ENCODE assay signal across 14 cellular contexts in the genomic region with DNA sequence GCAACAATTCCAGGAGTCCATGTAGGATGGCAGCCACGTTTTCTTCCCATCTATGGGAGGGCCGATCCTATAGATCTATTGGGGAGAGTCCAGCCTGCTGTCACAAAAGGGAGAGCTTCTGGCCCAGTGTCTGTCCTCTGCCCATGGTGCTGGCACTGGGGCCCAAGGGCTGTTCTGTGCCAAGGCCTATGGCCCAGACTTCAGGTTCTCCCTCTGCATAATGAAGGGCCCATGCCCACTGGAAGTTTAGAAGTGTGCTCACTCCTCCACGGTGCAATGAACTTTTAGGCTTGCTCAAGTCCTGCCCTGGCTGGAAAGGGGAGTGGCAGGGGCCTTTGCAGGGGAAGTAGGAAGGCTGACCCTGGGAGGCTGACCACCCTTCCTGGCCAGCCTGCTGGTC. TPM values are rescaled to one million over a fixed set of nuclear protein-coding genes. Genes with fewer than 3 reads are reported as not detected.
DNase-seq lines count a peak whose midpoint lies in the region; ATAC-seq, FAIRE-seq and TF ChIP-seq lines count a peak whose summit lies in the region.
"Had no signal": no experiment of that assay in that cellular context is flagged by ENCODE, and none has a peak within 500 bp of the region (broad histone marks: within the 10 kb centered on the region; RNA-seq: fewer than 3 reads in every experiment).

No MANE protein-coding gene starts in this region.

- H3K23me2 ChIP-seq in H1 (ENCODE audit: low read depth, low read length) = no peaks in the 10 kb centered on the region

- no peak overlapping the region for H3K4me2 ChIP-seq in H1 (ENCODE audit: insufficient read depth in 1 of 2, low read depth in 2 of 2, low read length in 2 of 2)
- no peak overlapping the region for H3K4me2 ChIP-seq in neuronal stem cell (ENCODE audit: insufficient read depth, low read length, poor library complexity, severe bottlenecking)
- H3K4me2 ChIP-seq: BLaER1 had no signal

- H3K14ac ChIP-seq in H1 (ENCODE audit: insufficient read length) (no peak overlapping the region), neuronal stem cell (ENCODE audit: low read length) (no peak overlapping the region)

- H2AK5ac ChIP-seq in H1 (ENCODE audit: low read depth, low read length) (no peak overlapping the region), neuronal stem cell (ENCODE audit: low read depth, low read length) (peak overlapping the region; percentile 85)

- no peaks in the 10 kb centered on the region for H3K9me3 ChIP-seq in left ventricle myocardium inferior (replicated peaks)
- no peaks in the 10 kb centered on the region for H3K9me3 ChIP-seq in H1 (ENCODE audit: insufficient read depth in 2 of 2, low read depth in 1 of 2, low read length in 1 of 2)
- no peaks in the 10 kb centered on the region for H3K9me3 ChIP-seq in neuronal stem cell (replicated peaks in 1 of 2; ENCODE audit: control insufficient read depth in 2 of 2, insufficient read depth in 1 of 2, low read depth in 1 of 2, low read length in 2 of 2)
- H3K9me3 ChIP-seq: BLaER1, Caco-2 had no signal

- H3K36me3 ChIP-seq in left ventricle myocardium inferior (no peaks in the 10 kb centered on the region), H1 (ENCODE audit: control insufficient read depth in 2 of 4, insufficient read depth in 4 of 4, low read length in 3 of 4) (no peaks in the 10 kb centered on the region), neuronal stem cell (replicated peaks in 1 of 2; ENCODE audit: control insufficient read depth in 2 of 2, insufficient read depth in 2 of 2, low read length in 2 of 2) (no peaks in the 10 kb centered on the region)
- H3K36me3 ChIP-seq: BLaER1 had no signal

- H3K56ac ChIP-seq in H1 (replicated peaks; ENCODE audit: insufficient read length, low read depth, low read length) = no peak overlapping the region

- 82% methylated on average over 3 of the region's 3 CpGs; no CpG with 5 or more reads in 1 of the 2 experiments for WGBS in H1 (ENCODE audit: extremely low coverage in 1 of 2, insufficient coverage in 1 of 2, insufficient read length in 1 of 2, insufficient replicate concordance in 2 of 2, low coverage in 1 of 2, low lambda C conversion rate in 2 of 2, missing lambda C conversion rate in 1 of 2), 2 experiments
- no CpG with 5 or more reads among the region's 3 CpGs for WGBS in neuronal stem cell (ENCODE audit: extremely low coverage in 2 of 2, insufficient read length in 2 of 2, insufficient replicate concordance in 1 of 2), 2 donors

- H4K8ac ChIP-seq in H1 (ENCODE audit: extremely low read depth, insufficient read depth, low read length) (peak overlapping the region; percentile 37; the same call in 1 of the 2 replicates), neuronal stem cell (ENCODE audit: low read depth, low read length) (no peak overlapping the region)

- H3K4ac ChIP-seq in H1 (replicated peaks; ENCODE audit: insufficient read length, low read depth, low read length) = no peak overlapping the region
- H3K4ac ChIP-seq in neuronal stem cell (ENCODE audit: low read length) = no peak overlapping the region

- H2BK12ac ChIP-seq in H1 (ENCODE audit: low read depth, low read length) (no peak overlapping the region), neuronal stem cell (ENCODE audit: low read length) (no peak overlapping the region)

- TF ChIP-seq CTCF in left ventricle myocardium inferior (IDR thresholded peaks at IDR 0.05; ENCODE audit: borderline replicate concordance) (no peak), H1 (IDR thresholded peaks at IDR 0.05; ENCODE audit: control extremely low read depth in 1 of 3, insufficient read depth in 1 of 3, low read depth in 1 of 3, low read length in 3 of 3) (no peak)

- no peak overlapping the region for H3K27ac ChIP-seq in left ventricle myocardium inferior (replicated peaks)
- no peak overlapping the region for H3K27ac ChIP-seq in H1 (ENCODE audit: low read depth, low read length)
- no peak overlapping the region for H3K27ac ChIP-seq in neuronal stem cell (replicated peaks; ENCODE audit: low read length)
- H3K27ac ChIP-seq: BLaER1, GM23248 had no signal

- no peak for TF ChIP-seq EP300 in H1 (IDR thresholded peaks at IDR 0.05; ENCODE audit: borderline replicate concordance in 1 of 2, low read depth in 2 of 2, low read length in 2 of 2)

- no peaks in the 10 kb centered on the region; a peak in 1 of 4 replicates for H3K79me2 ChIP-seq in H1 (ENCODE audit: control insufficient read depth in 1 of 2, insufficient read depth in 2 of 2, low read length in 2 of 2)

- no peak for TF ChIP-seq RAD21 in H1 (IDR thresholded peaks at IDR 0.05 in 1 of 2, conservative IDR thresholded peaks at IDR 0.05 in 1 of 2; ENCODE audit: low read depth in 2 of 2, low read length in 2 of 2)

- no peak overlapping the region for H3K23ac ChIP-seq in H1 (ENCODE audit: insufficient read length)
- peak overlapping the region; percentile 25 for H3K23ac ChIP-seq in neuronal stem cell (ENCODE audit: low read depth, low read length, poor library complexity)

- no peak overlapping the region for H4K91ac ChIP-seq in H1 (replicated peaks; ENCODE audit: insufficient read length, low read length)
- H4K91ac ChIP-seq in neuronal stem cell (ENCODE audit: low read depth, low read length, poor library complexity) = no peak overlapping the region

- no peak overlapping the region for H2BK5ac ChIP-seq in H1 (ENCODE audit: low read depth, low read length)
- no peak overlapping the region for H2BK5ac ChIP-seq in neuronal stem cell (ENCODE audit: low read length)

- peaks cover 0 to 1% of the 10 kb centered on the region in 2 experiments for H4K20me1 ChIP-seq in H1 (replicated peaks in 1 of 2; ENCODE audit: control insufficient read depth in 1 of 2, insufficient read depth in 2 of 2, low read length in 2 of 2)
- H4K20me1 ChIP-seq: BLaER1 had no signal

- H2BK20ac ChIP-seq in H1 (ENCODE audit: low read length) = no peak overlapping the region

- no peak overlapping the region for H3K18ac ChIP-seq in H1 (ENCODE audit: extremely low read depth, low read length)
- peak overlapping the region; percentile 33 for H3K18ac ChIP-seq in neuronal stem cell (ENCODE audit: low read length)

- ATAC-seq in left ventricle myocardium superior (peak; percentile 37), HG03196 (IDR thresholded peaks at IDR 0.05; ENCODE audit: unreplicated experiment) (no peak)

- H3K4me1 ChIP-seq in left ventricle myocardium inferior (no peaks in the 10 kb centered on the region), H1 (replicated peaks in 1 of 4; ENCODE audit: control insufficient read depth in 3 of 4, insufficient read depth in 4 of 4, low read length in 3 of 4) (no peaks in the 10 kb centered on the region), neuronal stem cell (ENCODE audit: control insufficient read depth in 2 of 2, insufficient read depth in 1 of 2, low read depth in 1 of 2, low read length in 2 of 2) (peaks cover 0 to 9% of the 10 kb centered on the region in 2 donors)
- H3K4me1 ChIP-seq: BLaER1, Caco-2 had no signal

- CTCF ChIA-PET in H1 (lab: Charles Lee; ENCODE audit: partially characterized antibody) = interaction anchor here (0.5 to 2.6 kb wide), 8 partner anchors 9 to 120 kb away, joined by 3 to 8 read pairs (median 3); no protein-coding TSS in a partner anchor

- no peak overlapping the region for H3K9ac ChIP-seq in H1 (replicated peaks in 1 of 4; ENCODE audit: extremely low read depth in 1 of 4, low read depth in 3 of 4, low read length in 3 of 4)
- H3K9ac ChIP-seq in neuronal stem cell (ENCODE audit: low read depth, low read length, poor library complexity) = no peak overlapping the region
- H3K9ac ChIP-seq: BLaER1, GM23248 had no signal

- no peaks in the 10 kb centered on the region for H3K27me3 ChIP-seq in left ventricle myocardium inferior (ENCODE audit: low read depth)
- no peaks in the 10 kb centered on the region for H3K27me3 ChIP-seq in H1 (replicated peaks in 1 of 4; ENCODE audit: control insufficient read depth in 3 of 4, extremely low read depth in 1 of 4, insufficient read depth in 3 of 4, low read length in 3 of 4)
- peaks cover 0 to 15% (median 0%) of the 10 kb centered on the region in 3 experiments for H3K27me3 ChIP-seq in neuronal stem cell (ENCODE audit: control insufficient read depth in 3 of 3, insufficient read depth in 3 of 3, low read depth in 1 of 3, low read length in 3 of 3)
- H3K27me3 ChIP-seq: BLaER1 had no signal

- intact Hi-C loops in left ventricle myocardium superior (cut with micrococcal nuclease) = no loop called here
- intact Hi-C loops in left ventricle myocardium inferior (cut with micrococcal nuclease) = no loop called here

- no peak overlapping the region for H2BK15ac ChIP-seq in H1 (ENCODE audit: low read length)
- peak overlapping the region; percentile 73 for H2BK15ac ChIP-seq in neuronal stem cell (ENCODE audit: low read length)

- H4K5ac ChIP-seq in H1 (ENCODE audit: insufficient read length, low read depth, low read length) = no peak overlapping the region

- POLR2A ChIA-PET in H1 (lab: Charles Lee; ENCODE audit: partially characterized antibody) = no interaction called here

- H2AFZ ChIP-seq in H1 (ENCODE audit: low read length) (no peak overlapping the region), neuronal stem cell (ENCODE audit: low read length) (no peak overlapping the region)
- H2AFZ ChIP-seq: GM23248 had no signal

- H2BK120ac ChIP-seq in H1 (replicated peaks; ENCODE audit: low read depth, low read length) = no peak overlapping the region
- H2BK120ac ChIP-seq in neuronal stem cell (ENCODE audit: low read depth, low read length) = no peak overlapping the region

- no peak for DNase-seq in left ventricle myocardium superior
- DNase-seq in left ventricle myocardium inferior = no peak
- no peak for DNase-seq in H1 (ENCODE audit: low read depth in 1 of 2, low spot score in 2 of 2)
- DNase-seq in neuronal stem cell (ENCODE audit: low spot score) = no peak
- no peak for DNase-seq in NCI-H2196 treated with DMSO at 0.1 percent for 48 hours (lab: John Stamatoyannopoulos, UW; ENCODE audit: unreplicated experiment)
- DNase-seq in OCI-M2 (lab: John Stamatoyannopoulos, UW; ENCODE audit: unreplicated experiment) = no peak
- DNase-seq: 8988T; AML-193; Caco-2; CD8-positive, alpha-beta memory T cell; H7 had no signal

- FAIRE-seq in H1 (lab: Jason Lieb, UNC) = no peak

- H3K79me1 ChIP-seq in H1 (ENCODE audit: low read depth, low read length) (no peaks in the 10 kb centered on the region), neuronal stem cell (ENCODE audit: low read depth, low read length) (no peaks in the 10 kb centered on the region)

- H3K4me3 ChIP-seq in left ventricle myocardium inferior (no peak overlapping the region), H1 (ENCODE audit: extremely low read depth in 1 of 4, insufficient read depth in 2 of 4, low read depth in 3 of 4, low read length in 4 of 4) (no peak overlapping the region), neuronal stem cell (ENCODE audit: low read length in 2 of 2) (no peak overlapping the region)
- H3K4me3 ChIP-seq: BLaER1, GM23248 had no signal

- no peak for TF ChIP-seq POLR2A in H1 (IDR thresholded peaks at IDR 0.05; ENCODE audit: control extremely low read depth in 1 of 2, low read depth in 2 of 2, low read length in 2 of 2)

RNA-seq across cellular contexts. Expression of gene ATP2B4, which starts 44.1 kb away (rescaled TPM):
- total RNA-seq in left ventricle myocardium superior (69.5 TPM), left ventricle myocardium inferior (97.7 TPM)
- total RNA-seq in H1 (2021; fragmentation: NEBNext Ultra II Directional; extraction: Animal tissue kit (Norgen Biotek cat#: 25700)) = 11.2 and 12.3 TPM in 2 replicates
- 12.2 and 17.5 TPM in 2 replicates for polyA plus RNA-seq in H1 (2011; rRNA removed)
- 17.0 TPM for polyA plus RNA-seq in H1 (2011; cell fraction: cytosol; rRNA removed)
- polyA plus RNA-seq in H1 (2011; cell fraction: nucleus; rRNA removed) = 27.5 TPM
- polyA plus RNA-seq in H1 (2012, experiment 1 of 2) = 12.1 to 18.5 TPM (median 15.9 TPM) in 4 replicates
- 1.3 TPM for polyA plus RNA-seq in H1 (2012, experiment 2 of 2)
- polyA plus RNA-seq in H1 (2013, experiment 1 of 2) = 16.3 TPM
- polyA plus RNA-seq in H1 (2013, experiment 2 of 2) = 14.3 TPM
- polyA minus RNA-seq in H1 (2011; rRNA and poly(A)+ RNA removed) = 66.3 and 82.5 TPM in 2 replicates
- polyA minus RNA-seq in H1 (2011; cell fraction: cytosol; rRNA and poly(A)+ RNA removed) = 35.2 TPM
- 34.8 TPM for polyA minus RNA-seq in H1 (2011; cell fraction: nucleus; rRNA and poly(A)+ RNA removed)
- polyA plus RNA-seq in neuronal stem cell (2013, experiment 1 of 2) = 22.6 TPM
- 22.2 TPM for polyA plus RNA-seq in neuronal stem cell (2013, experiment 2 of 2)
